In genomic region chr11:48034926-48035876, GRCh38 we compare ENCODE assay signal across 9 cellular contexts. TPM values are rescaled to one million over a fixed set of nuclear protein-coding genes. Genes with fewer than 3 reads are reported as not detected.
DNase-seq lines count a peak whose midpoint lies in the region; ATAC-seq and TF ChIP-seq lines count a peak whose summit lies in the region.
"Had no signal": no experiment of that assay in that cellular context is flagged by ENCODE, and none has a peak within 500 bp of the region (broad histone marks: within the 10 kb centered on the region; RNA-seq: fewer than 3 reads in every experiment).

No MANE protein-coding gene starts in this region.

- H3K4me1 ChIP-seq in Karpas-422 (ENCODE audit: low read length), result peaks cover 96% of the 10 kb centered on the region

- H3K9me2 ChIP-seq in Karpas-422 (replicated peaks; ENCODE audit: insufficient read depth, low read length), result no peaks in the 10 kb centered on the region

- CTCF ChIA-PET in activated CD8-positive, alpha-beta T cell treated with anti-CD3 and anti-CD28 coated beads for 36 hours (lab: Charles Lee), result interaction anchor here (0.6 to 1.8 kb wide), 4 partner anchors 72 to 136 kb away, joined by 3 to 5 read pairs (median 3); no protein-coding TSS in a partner anchor

- H3K9me3 ChIP-seq in Karpas-422 (ENCODE audit: low read length), result no peaks in the 10 kb centered on the region

- H3K27me3 Mint-ChIP-seq in activated CD8-positive, alpha-beta T cell treated with anti-CD3 and anti-CD28 coated beads for 36 hours, result no peaks in the 10 kb centered on the region
- no peaks in the 10 kb centered on the region for H3K27me3 Mint-ChIP-seq in stimulated activated naive B cell treated with anti-CD40 and anti-IgM and Interleukin-4, amounts not matched to agents 10 μg/mL and 1 μg/mL and 100 μg/mL, for 72 hours

- TF ChIP-seq CTCF in activated CD8-positive, alpha-beta T cell treated with anti-CD3 and anti-CD28 coated beads for 36 hours (IDR thresholded peaks at IDR 0.05), result no peak

- peak overlapping the region; percentile 99 for H3K27ac ChIP-seq in Karpas-422 (ENCODE audit: low read length)
- H3K27ac ChIP-seq: hepatocyte had no signal

- H3K4me3 Mint-ChIP-seq in activated CD8-positive, alpha-beta T cell treated with anti-CD3 and anti-CD28 coated beads for 36 hours, result no peak overlapping the region
- H3K4me3 Mint-ChIP-seq in stimulated activated naive B cell treated with anti-CD40 and anti-IgM and Interleukin-4, amounts not matched to agents 10 μg/mL and 1 μg/mL and 100 μg/mL, for 72 hours, result no peak overlapping the region

- H3K4me2 ChIP-seq in Karpas-422 (ENCODE audit: low read depth, low read length, poor library complexity, severe bottlenecking), result peak overlapping the region; percentile 68
- H3K4me2 ChIP-seq: hepatocyte had no signal

- intact Hi-C loops in activated CD8-positive, alpha-beta T cell treated with anti-CD3 and anti-CD28 coated beads for 36 hours (cut with micrococcal nuclease), result no loop called here

- H3K27ac Mint-ChIP-seq in activated CD8-positive, alpha-beta T cell treated with anti-CD3 and anti-CD28 coated beads for 36 hours, result no peak overlapping the region
- H3K27ac Mint-ChIP-seq in stimulated activated naive B cell treated with anti-CD40 and anti-IgM and Interleukin-4, amounts not matched to agents 10 μg/mL and 1 μg/mL and 100 μg/mL, for 72 hours, result peak overlapping the region; percentile 49

- peak; percentile 76 for DNase-seq in Karpas-422
- no peak for DNase-seq in activated CD8-positive, alpha-beta T cell treated with anti-CD3 and anti-CD28 coated beads for 36 hours
- peak; percentile 80 for DNase-seq in inferior parietal cortex (ENCODE audit: extremely low spot score)
- no peak for DNase-seq in stimulated activated naive B cell treated with anti-CD40 and anti-IgM and Interleukin-4, amounts not matched to agents 10 μg/mL and 1 μg/mL and 100 μg/mL, for 72 hours
- DNase-seq in NOMO-1 treated with dmso at 0.1 percent for 144 hours (lab: John Stamatoyannopoulos, UW; ENCODE audit: unreplicated experiment), result no peak
- DNase-seq in stimulated activated CD4-positive, alpha-beta T cell treated with anti-CD3 and anti-CD28 coated beads, Interleukin-4, amount 100 ng/mL, for 24 hours, result no peak
- DNase-seq in GDM1 (lab: John Stamatoyannopoulos, UW), result no peak
- DNase-seq: NCI-H2227 treated with DMSO at 0.1 percent for 48 hours had no signal

- no peak overlapping the region for H2AFZ ChIP-seq in Karpas-422 (ENCODE audit: low read length)
- H2AFZ ChIP-seq: hepatocyte had no signal

- H3K4me1 Mint-ChIP-seq in activated CD8-positive, alpha-beta T cell treated with anti-CD3 and anti-CD28 coated beads for 36 hours (ENCODE audit: low read depth), result peaks cover 58% of the 10 kb centered on the region
- peaks cover 46 to 78% of the 10 kb centered on the region in 2 donors for H3K4me1 Mint-ChIP-seq in stimulated activated naive B cell treated with anti-CD40 and anti-IgM and Interleukin-4, amounts not matched to agents 10 μg/mL and 1 μg/mL and 100 μg/mL, for 72 hours

- peak overlapping the region; percentile 43 for H3K4me3 ChIP-seq in Karpas-422 (ENCODE audit: low read length)
- H3K4me3 ChIP-seq: hepatocyte had no signal

- peaks cover 23% of the 10 kb centered on the region; the same call in 1 of the 2 replicates for H3K36me3 ChIP-seq in Karpas-422 (ENCODE audit: insufficient read depth, low read length)

- ATAC-seq in activated CD8-positive, alpha-beta T cell treated with anti-CD3 and anti-CD28 coated beads for 36 hours, result peak; percentile 10
- no peak for ATAC-seq in stimulated activated naive B cell treated with anti-CD40 and anti-IgM and Interleukin-4, amounts not matched to agents 10 μg/mL and 1 μg/mL and 100 μg/mL, for 72 hours (replicated peaks)

- H3K36me3 Mint-ChIP-seq in activated CD8-positive, alpha-beta T cell treated with anti-CD3 and anti-CD28 coated beads for 36 hours (ENCODE audit: low read depth), result peaks cover 10% of the 10 kb centered on the region
- H3K36me3 Mint-ChIP-seq in stimulated activated naive B cell treated with anti-CD40 and anti-IgM and Interleukin-4, amounts not matched to agents 10 μg/mL and 1 μg/mL and 100 μg/mL, for 72 hours, result peaks cover 0 to 3% of the 10 kb centered on the region in 2 donors

- peak overlapping the region; percentile 58 for H3K9ac ChIP-seq in Karpas-422 (ENCODE audit: low read length)

- POLR2A ChIA-PET in activated CD8-positive, alpha-beta T cell treated with anti-CD3 and anti-CD28 coated beads for 36 hours (lab: Charles Lee), result interaction anchor here (0.6 to 2.8 kb wide), 2 partner anchors 8 to 28 kb away, joined by 3 to 13 read pairs; no protein-coding TSS in a partner anchor

- H3K9me3 Mint-ChIP-seq in activated CD8-positive, alpha-beta T cell treated with anti-CD3 and anti-CD28 coated beads for 36 hours, result no peaks in the 10 kb centered on the region
- no peaks in the 10 kb centered on the region for H3K9me3 Mint-ChIP-seq in stimulated activated naive B cell treated with anti-CD40 and anti-IgM and Interleukin-4, amounts not matched to agents 10 μg/mL and 1 μg/mL and 100 μg/mL, for 72 hours

- no peaks in the 10 kb centered on the region for H3K27me3 ChIP-seq in Karpas-422 (ENCODE audit: low read length)
- H3K27me3 ChIP-seq: hepatocyte had no signal

- peaks cover 12% of the 10 kb centered on the region; the same call in 1 of the 2 replicates for H4K20me1 ChIP-seq in Karpas-422 (ENCODE audit: insufficient read depth, low read depth, low read length)

- H3K79me2 ChIP-seq in Karpas-422 (ENCODE audit: low read length), result peaks cover 95% of the 10 kb centered on the region

RNA-seq across cellular contexts. Expression of gene PTPRJ, which starts 54.8 kb away (rescaled TPM):
- 90.3 and 132 TPM in 2 replicates for total RNA-seq in Karpas-422 (2014; rRNA removed; shearing (Covaris generic); ENCODE audit: low replicate concordance)
- total RNA-seq in activated CD8-positive, alpha-beta T cell treated with anti-CD3 and anti-CD28 coated beads for 36 hours, result 10 to 100 TPM; 21.5 to 23.4 TPM

Comparison
In these comparisons a context has a peak if more than half of its experiments do, and no peak if none do; other contexts are left out.
1. DNase-seq: peak in Karpas-422 (single experiment) and inferior parietal cortex (single experiment); none in activated CD8-positive, alpha-beta T cell treated with anti-CD3 and anti-CD28 coated beads for 36 hours (single experiment), stimulated activated naive B cell treated with anti-CD40 and anti-IgM and Interleukin-4, amounts not matched to agents 10 μg/mL and 1 μg/mL and 100 μg/mL, for 72 hours (single experiment), NOMO-1 treated with dmso at 0.1 percent for 144 hours (single experiment), stimulated activated CD4-positive, alpha-beta T cell treated with anti-CD3 and anti-CD28 coated beads, Interleukin-4, amount 100 ng/mL, for 24 hours (single experiment) and GDM1 (single experiment).